ENCODE assay signal across 16 cellular contexts in the genomic region with DNA sequence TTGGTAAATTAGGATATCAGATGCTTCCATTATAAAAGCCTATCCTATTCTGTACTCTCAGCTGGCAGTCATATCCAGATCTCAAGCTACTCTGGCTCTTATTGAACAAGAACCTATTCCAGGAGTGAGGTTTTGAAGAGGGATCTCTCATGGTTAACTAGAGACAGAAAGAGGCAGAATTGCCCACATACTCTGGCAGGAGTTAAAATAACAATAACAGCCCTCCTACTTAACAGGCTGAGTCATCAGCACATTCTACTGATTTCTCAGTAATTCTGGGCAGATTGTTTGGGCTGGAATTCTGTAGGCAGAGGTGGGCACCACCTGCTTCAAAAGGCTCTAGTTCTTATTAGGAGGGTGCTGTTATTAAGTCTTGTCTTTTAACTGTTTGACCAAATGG.
A peak's percentile ranks its signal among the peaks of the same experiment; 100 is the strongest.
DNase-seq lines count a peak whose midpoint lies in the region; ATAC-seq, FAIRE-seq and TF ChIP-seq lines count a peak whose summit lies in the region.
"Had no signal": no experiment of that assay in that cellular context is flagged by ENCODE, and none has a peak within 500 bp of the region (broad histone marks: within the 10 kb centered on the region; RNA-seq: fewer than 3 reads in every experiment).

No MANE protein-coding gene starts in this region.

- H3K4me1 Mint-ChIP-seq in WTC11: peaks cover 17% of the 10 kb centered on the region

- CTCF ChIA-PET in HEK293 (lab: Yijun Ruan, JAX): no interaction called here
- CTCF ChIA-PET in WTC11 (lab: Charles Lee): no interaction called here

- no peaks in the 10 kb centered on the region for H3K36me3 Mint-ChIP-seq in WTC11
- H3K36me3 Mint-ChIP-seq: mesothelial cell of epicardium had no signal

- H3K4me3 Mint-ChIP-seq in WTC11: no peak overlapping the region
- H3K4me3 Mint-ChIP-seq: activated T-cell treated with anti-CD3 and anti-CD28 coated beads, Interleukin-2, amount 50 U/mL, for 4 hours; mesothelial cell of epicardium had no signal

- POLR2A ChIA-PET in HEK293 (lab: Yijun Ruan, JAX) (no interaction called here), WTC11 (lab: Charles Lee) (no interaction called here)

- no peak for TF ChIP-seq POLR2A in GM12892 (IDR thresholded peaks at IDR 0.05; ENCODE audit: low read depth, low read length)

- no peaks in the 10 kb centered on the region for H3K9me3 Mint-ChIP-seq in WTC11
- H3K9me3 Mint-ChIP-seq: activated T-cell treated with anti-CD3 and anti-CD28 coated beads, Interleukin-2, amount 50 U/mL, for 4 hours; mesothelial cell of epicardium had no signal

- H3K79me2 ChIP-seq in hepatocyte: no peaks in the 10 kb centered on the region

- no peaks in the 10 kb centered on the region for H3K27me3 Mint-ChIP-seq in WTC11 (ENCODE audit: low read depth)

- ATAC-seq in WTC11 (peak; percentile 85), GM19035 (IDR thresholded peaks at IDR 0.05; ENCODE audit: unreplicated experiment) (no peak)
- ATAC-seq: activated T-cell treated with anti-CD3 and anti-CD28 coated beads, Interleukin-2, amount 50 U/mL, for 4 hours; heart right ventricle had no signal

- TF ChIP-seq CTCF in HEK293 (tag by site-specific recombination; IDR thresholded peaks at IDR 0.05) (no peak), WTC11 (IDR thresholded peaks at IDR 0.05) (no peak), hepatocyte (IDR thresholded peaks at IDR 0.05; ENCODE audit: poor library complexity) (no peak)

- H3K27ac ChIP-seq in HEK293 (ENCODE audit: extremely low read depth, low read depth, low read length) (no peak overlapping the region), hepatocyte (no peak overlapping the region)
- H3K27ac ChIP-seq: heart right ventricle, skin epidermis, VCaP had no signal

- no peak overlapping the region for H3K4me3 ChIP-seq in HEK293 (ENCODE audit: low read depth, low read length)
- H3K4me3 ChIP-seq in hepatocyte: no peak overlapping the region
- H3K4me3 ChIP-seq: heart right ventricle, skin epidermis had no signal

- 0 out of 2 replicates have a peak, but pooled peaks cover 2% of the 10 kb centered on the region for H3K4me1 ChIP-seq in HEK293 (ENCODE audit: control insufficient read depth, insufficient read depth, low read length)
- no peaks in the 10 kb centered on the region for H3K4me1 ChIP-seq in hepatocyte (ENCODE audit: insufficient read depth)
- H3K4me1 ChIP-seq: heart right ventricle had no signal

- DNase-seq in WTC11 (ENCODE audit: low spot score) (no peak), fibroblast of the conjunctiva (ENCODE audit: low read depth) (peak; percentile 41), stromal cell of bone marrow (ENCODE audit: low read depth) (peak; percentile 25), MV-4-11 (lab: John Stamatoyannopoulos, UW) (no peak), hepatocyte (ENCODE audit: low spot score) (no peak), GM12892 (ENCODE audit: insufficient read length) (no peak)
- DNase-seq: activated T-cell treated with anti-CD3 and anti-CD28 coated beads, Interleukin-2, amount 50 U/mL, for 4 hours; heart right ventricle; KBM-7; NCI-H345; Right ventricle myocardium superior had no signal

- no peaks in the 10 kb centered on the region for H3K36me3 ChIP-seq in HEK293 (ENCODE audit: control insufficient read depth in 2 of 2, insufficient read depth in 1 of 2, low read length in 2 of 2)
- H3K36me3 ChIP-seq in hepatocyte (replicated peaks; ENCODE audit: insufficient read depth, low read depth): no peaks in the 10 kb centered on the region

- H3K27ac Mint-ChIP-seq in WTC11: no peak overlapping the region
- H3K27ac Mint-ChIP-seq: mesothelial cell of epicardium had no signal

- no peak for FAIRE-seq in GM12892 (lab: Jason Lieb, UNC)

- H3K9me2 ChIP-seq in hepatocyte (replicated peaks; ENCODE audit: insufficient read depth): no peaks in the 10 kb centered on the region

- no peak overlapping the region for H2AFZ ChIP-seq in hepatocyte

- H3K9me3 ChIP-seq in HEK293 (ENCODE audit: control insufficient read depth, insufficient read depth, low read depth, low read length): no peaks in the 10 kb centered on the region
- H3K9me3 ChIP-seq in hepatocyte (ENCODE audit: low read depth): no peaks in the 10 kb centered on the region

- no peaks in the 10 kb centered on the region for H4K20me1 ChIP-seq in hepatocyte (ENCODE audit: insufficient read depth, poor library complexity, severe bottlenecking)

- no peaks in the 10 kb centered on the region for H3K27me3 ChIP-seq in hepatocyte
- H3K27me3 ChIP-seq: heart right ventricle had no signal

- H3K4me2 ChIP-seq in hepatocyte: no peak overlapping the region

TF ChIP-seq in HEK293, 187 proteins besides CTCF, POLR2A, EP300 and RAD21 (continues in another document):
- TF ChIP-seq ZNF626 (tag by site-specific recombination; IDR thresholded peaks at IDR 0.05) (no peak), ZNF792 (tag by site-specific recombination; IDR thresholded peaks at IDR 0.05) (no peak), ZNF221 (tag by site-specific recombination; IDR thresholded peaks at IDR 0.05; ENCODE audit: borderline replicate concordance) (no peak), EGR2 (tag by site-specific recombination; IDR thresholded peaks at IDR 0.05; ENCODE audit: low read depth) (peak; percentile 85), ZFHX2 (tag by site-specific recombination; conservative IDR thresholded peaks at IDR 0.05) (peak; percentile 87), MEIS1 (CRISPR knock-in tag; IDR thresholded peaks at IDR 0.05; ENCODE audit: borderline replicate concordance) (no peak), GLIS1 (tag by site-specific recombination; IDR thresholded peaks at IDR 0.05) (0 out of 2 replicates have a peak, but pooled peaks have one; percentile 9), ZNF660 (tag by site-specific recombination; IDR thresholded peaks at IDR 0.05) (0 out of 2 replicates have a peak, but pooled peaks have one; percentile 37)
- TF ChIP-seq, protein P1, sequence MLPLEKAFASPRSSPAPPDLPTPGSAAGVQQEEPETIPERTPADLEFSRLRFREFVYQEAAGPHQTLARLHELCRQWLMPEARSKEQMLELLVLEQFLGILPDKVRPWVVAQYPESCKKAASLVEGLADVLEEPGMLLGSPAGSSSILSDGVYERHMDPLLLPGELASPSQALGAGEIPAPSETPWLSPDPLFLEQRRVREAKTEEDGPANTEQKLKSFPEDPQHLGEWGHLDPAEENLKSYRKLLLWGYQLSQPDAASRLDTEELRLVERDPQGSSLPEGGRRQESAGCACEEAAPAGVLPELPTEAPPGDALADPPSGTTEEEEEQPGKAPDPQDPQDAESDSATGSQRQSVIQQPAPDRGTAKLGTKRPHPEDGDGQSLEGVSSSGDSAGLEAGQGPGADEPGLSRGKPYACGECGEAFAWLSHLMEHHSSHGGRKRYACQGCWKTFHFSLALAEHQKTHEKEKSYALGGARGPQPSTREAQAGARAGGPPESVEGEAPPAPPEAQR (tag by site-specific recombination; IDR thresholded peaks at IDR 0.05): no peak
- TF ChIP-seq, protein P2, sequence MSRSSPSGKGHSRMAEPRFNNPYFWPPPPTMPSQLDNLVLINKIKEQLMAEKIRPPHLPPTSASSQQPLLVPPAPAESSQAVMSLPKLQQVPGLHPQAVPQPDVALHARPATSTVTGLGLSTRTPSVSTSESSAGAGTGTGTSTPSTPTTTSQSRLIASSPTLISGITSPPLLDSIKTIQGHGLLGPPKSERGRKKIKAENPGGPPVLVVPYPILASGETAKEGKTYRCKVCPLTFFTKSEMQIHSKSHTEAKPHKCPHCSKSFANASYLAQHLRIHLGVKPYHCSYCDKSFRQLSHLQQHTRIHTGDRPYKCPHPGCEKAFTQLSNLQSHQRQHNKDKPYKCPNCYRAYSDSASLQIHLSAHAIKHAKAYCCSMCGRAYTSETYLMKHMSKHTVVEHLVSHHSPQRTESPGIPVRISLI (tag by site-specific recombination; IDR thresholded peaks at IDR 0.05): no peak

TF ChIP-seq in WTC11, 78 proteins besides CTCF, POLR2A, EP300 and RAD21:
- TF ChIP-seq NFE2L1 (CRISPR knock-in tag; IDR thresholded peaks at IDR 0.05): no peak

Comparison
In these comparisons a context has a peak if more than half of its experiments do, and no peak if none do; other contexts are left out.
1. DNase-seq: peak in fibroblast of the conjunctiva (single experiment) and stromal cell of bone marrow (single experiment); none in WTC11 (single experiment), MV-4-11 (single experiment), hepatocyte (single experiment) and GM12892 (single experiment).